ENCODE assay signal across 8 cellular contexts in the genomic region with DNA sequence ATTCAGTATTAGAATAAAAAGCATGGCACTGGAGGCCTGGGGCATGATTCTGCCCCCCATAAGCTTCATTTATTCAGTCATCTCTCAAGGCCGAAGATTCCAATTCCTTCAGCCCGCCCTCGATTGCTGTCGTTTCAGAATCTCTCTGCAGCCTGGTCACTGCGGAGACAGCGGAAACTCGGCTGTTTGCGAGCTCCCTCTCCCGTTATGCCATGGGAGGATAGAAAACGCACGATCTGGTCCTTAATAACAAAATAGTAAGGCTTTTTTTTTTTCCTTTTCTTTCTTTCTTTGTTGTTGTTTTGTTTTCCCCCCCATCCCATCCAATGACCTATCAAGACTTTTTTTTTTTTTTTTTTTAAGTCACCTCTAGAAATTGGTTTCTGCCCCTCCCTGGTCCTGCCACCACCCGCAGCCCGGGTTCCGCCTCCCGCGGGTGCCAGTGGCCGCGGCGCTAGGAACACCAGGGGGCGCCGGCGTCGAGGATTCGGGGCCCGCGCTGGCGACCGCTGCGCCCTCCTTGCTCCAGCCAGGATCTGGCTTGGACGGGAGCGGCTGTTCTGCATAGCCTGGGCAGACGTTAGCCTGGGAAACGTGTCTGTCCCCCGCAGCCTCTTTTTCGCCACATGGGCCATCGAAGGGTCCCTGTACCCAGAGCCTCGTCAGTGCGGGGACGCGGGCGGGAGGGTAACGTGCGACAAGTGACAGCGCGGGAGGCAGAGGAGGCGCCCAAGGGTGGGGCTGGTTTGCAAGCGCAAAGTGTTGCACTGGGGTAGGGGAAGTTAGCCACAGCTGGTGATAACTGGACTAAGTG. TPM values are rescaled to one million over a fixed set of nuclear protein-coding genes. Genes with fewer than 3 reads are reported as not detected.
DNase-seq lines count a peak whose midpoint lies in the region; ATAC-seq, FAIRE-seq and TF ChIP-seq lines count a peak whose summit lies in the region.

No MANE protein-coding gene starts in this region.

- TF ChIP-seq POLR2A in suprapubic skin (IDR thresholded peaks at IDR 0.05): no peak

- no peak for TF ChIP-seq EP300 in suprapubic skin (IDR thresholded peaks at IDR 0.05)

- FAIRE-seq in frontal cortex (lab: Jason Lieb, UNC): no peak

- H3K27ac ChIP-seq in RWPE1: no peak overlapping the region
- H3K27ac ChIP-seq in suprapubic skin: no peak overlapping the region

- POLR2A ChIA-PET in RWPE1 (lab: Yijun Ruan, JAX; ENCODE audit: low non-redundant PET): no interaction called here

- no peaks in the 10 kb centered on the region for H3K9me3 ChIP-seq in suprapubic skin

- peak; percentile 81 for ATAC-seq in GM21717 (IDR thresholded peaks at IDR 0.05; ENCODE audit: unreplicated experiment)

- H3K27me3 ChIP-seq in suprapubic skin: peaks cover 28% of the 10 kb centered on the region

- CTCF ChIA-PET in RWPE1 (lab: Yijun Ruan, JAX): interaction anchor here (0.6 to 4.0 kb wide), 11 partner anchors 11 to 379 kb away, joined by 3 to 35 read pairs (median 4); no protein-coding TSS in a partner anchor

- no peaks in the 10 kb centered on the region for H3K36me3 ChIP-seq in suprapubic skin

- peak; percentile 89 for TF ChIP-seq CTCF in RWPE1 (conservative IDR thresholded peaks at IDR 0.05; ENCODE audit: low read depth)
- peak; percentile 26 to 75 for TF ChIP-seq CTCF in suprapubic skin (IDR thresholded peaks at IDR 0.05)

- under 1% methylated on average over 47 of the region's 47 CpGs for WGBS in suprapubic skin

- peak; percentile 89 for DNase-seq in DMS 273 (lab: John Stamatoyannopoulos, UW; ENCODE audit: unreplicated experiment)
- DNase-seq in KG1 (lab: John Stamatoyannopoulos, UW): peak; percentile 35
- DNase-seq in RWPE1 (ENCODE audit: low spot score): peak; percentile 50
- peak; percentile 89 for DNase-seq in activated effector memory CD4-positive, alpha-beta T cell treated with anti-CD3 and anti-CD28 coated beads, Interleukin-2, amount 50 U/mL, for 16 hours
- peak; percentile 52 to 73 for DNase-seq in frontal cortex (ENCODE audit: low spot score in 2 of 2)
- DNase-seq in occipital lobe (lab: John Stamatoyannopoulos, UW): peak; percentile 13
- peak in 1 of 2 donors; percentile 76 for DNase-seq in suprapubic skin (ENCODE audit: low spot score in 2 of 2)

- H3K4me3 ChIP-seq in suprapubic skin: peak overlapping the region; percentile 31

- peaks cover 12% of the 10 kb centered on the region for H3K4me1 ChIP-seq in suprapubic skin

RNA-seq across cellular contexts. Expression of a gene that starts 10.0 kb away (rescaled TPM):
- total RNA-seq in frontal cortex (not detected), occipital lobe (not detected), suprapubic skin (not detected)

RNA-seq across cellular contexts. Expression of a gene that starts 35.2 kb away (rescaled TPM):
- total RNA-seq in frontal cortex (not detected), occipital lobe (not detected), suprapubic skin (under 1 TPM in 1 of 4 donors, not detected in 3; 0.18 TPM)

RNA-seq across cellular contexts. Expression of a gene that starts 50.7 kb away (rescaled TPM):
- total RNA-seq in frontal cortex (39.9 TPM), occipital lobe (52.6 TPM), suprapubic skin (10 to 100 TPM; 39.8 to 61.2 (median 47.6) TPM)
